ENCODE assay signal across 29 cellular contexts in the genomic region with DNA sequence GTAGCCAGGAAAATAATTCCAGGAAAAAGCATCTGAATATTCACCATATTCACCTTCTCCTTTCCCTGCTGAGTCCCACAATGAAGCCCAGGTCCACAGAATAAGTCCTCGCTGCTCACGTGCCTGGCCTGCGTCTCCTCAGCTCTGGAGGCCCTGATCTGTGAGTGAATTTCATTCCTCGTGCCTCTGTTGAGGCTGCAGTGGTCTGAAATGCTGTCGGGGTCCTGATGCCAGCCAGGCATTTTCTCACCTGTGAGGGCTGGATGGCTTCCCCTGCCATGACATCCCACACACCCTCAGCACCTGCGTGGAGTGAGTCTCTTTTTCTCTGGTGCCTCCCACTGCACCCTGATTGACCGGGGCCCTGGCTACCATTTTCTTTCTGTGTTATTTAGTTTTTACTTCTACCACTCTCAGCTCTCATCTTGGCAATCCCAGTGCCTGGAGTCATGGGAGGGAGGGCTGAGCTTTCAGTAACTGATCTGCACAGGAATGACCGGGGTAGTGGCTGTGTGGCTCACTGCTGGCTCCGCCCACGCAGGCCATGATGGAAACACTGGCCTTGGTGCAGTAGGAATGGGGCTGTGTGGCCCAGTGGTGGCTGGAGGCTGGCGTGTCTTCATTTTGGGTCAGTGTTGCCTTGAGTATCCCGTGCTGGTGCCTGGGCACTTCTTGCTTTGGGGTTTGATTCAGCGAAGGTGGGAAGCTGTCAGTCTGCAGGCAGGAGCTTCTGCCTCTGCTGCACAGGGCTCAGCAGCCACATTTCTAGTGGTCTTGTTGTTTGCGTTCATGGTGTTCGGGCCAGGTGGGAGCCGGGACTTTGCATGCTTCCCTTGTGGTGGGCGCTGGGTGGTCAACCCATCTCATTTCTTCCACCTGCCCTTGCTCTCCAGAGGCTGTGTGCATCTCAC.
"Had no signal": no experiment of that assay in that cellular context is flagged by ENCODE, and none has a peak within 500 bp of the region (broad histone marks: within the 10 kb centered on the region; RNA-seq: fewer than 3 reads in every experiment).

No MANE protein-coding gene starts in this region.

- ATAC-seq: activated CD8-positive, alpha-beta T cell treated with anti-CD3 and anti-CD28 coated beads for 36 hours; activated naive CD4-positive, alpha-beta T cell treated with anti-CD3 and anti-CD28 coated beads, Interleukin-2, amount 50 U/mL, for 72 hours; activated T-cell treated with anti-CD3 and anti-CD28 coated beads, Interleukin-2, amount 50 U/mL, for 4 hours; body of pancreas; PC-3 had no signal

- DNase-seq: activated CD4-positive, alpha-beta T cell treated with anti-CD3 and anti-CD28 coated beads, Interleukin-2, amount 10 ng/mL, durations not matched to agents 24 days and 14 days; activated CD4-positive, alpha-beta T cell treated with anti-CD3 and anti-CD28 coated beads, Interleukin-2, amount 50 U/mL, for 4 hours; activated CD8-positive, alpha-beta T cell treated with anti-CD3 and anti-CD28 coated beads for 36 hours; activated gamma-delta T cell treated with Interleukin-2 at 50 U/mL for 16 hours; activated naive CD4-positive, alpha-beta T cell treated with anti-CD3 and anti-CD28 coated beads for 36 hours; activated T-cell treated with anti-CD3 and anti-CD28 coated beads for 4 hours; activated T-cell treated with anti-CD3 and anti-CD28 coated beads, Interleukin-2, amount 50 U/mL, for 4 hours; adrenal gland; body of pancreas; caudate nucleus; NCI-H1092 treated with DMSO at 0.1 percent for 48 hours; NCI-H1417; NCI-H1930; NCI-H2081 treated with DMSO at 0.1 percent for 48 hours; NCI-H345; NCI-H524 treated with DMSO at 0.1 percent for 48 hours; PC-3; RPMI8226; SHP77 treated with DMSO at 0.1 percent for 48 hours; SK-N-SH had no signal

- FAIRE-seq: astrocyte, TTC549 had no signal

- H3K9ac ChIP-seq: SK-N-SH had no signal

- H3K9me3 Mint-ChIP-seq: activated CD4-positive, alpha-beta T cell treated with anti-CD3 and anti-CD28 coated beads, Interleukin-2, amount 10 ng/mL, durations not matched to agents 24 days and 14 days; activated CD8-positive, alpha-beta T cell treated with anti-CD3 and anti-CD28 coated beads for 36 hours; activated naive CD4-positive, alpha-beta T cell treated with anti-CD3 and anti-CD28 coated beads for 36 hours; activated naive CD4-positive, alpha-beta T cell treated with anti-CD3 and anti-CD28 coated beads, Interleukin-2, amount 50 U/mL, for 72 hours; activated T-cell treated with anti-CD3 and anti-CD28 coated beads, Interleukin-2, amount 50 U/mL, for 4 hours; activated T-helper 1 cell treated with anti-CD3 and anti-CD28 coated beads, Interleukin-12 subunit alpha, Interleukin-12 subunit beta, Interleukin-2, Interleukin-4 antibody, amounts not matched to agents 30 ng/mL and 10 ng/mL and 1 ng/mL, durations not matched to agents 14 hours and 24 hours and 36 hours; T-helper 1 cell treated with Interleukin-12 subunit alpha and Interleukin-12 subunit beta and Interleukin-4 antibody, amounts not matched to agents 30 μg/mL and 1 μg/mL, for 36 hours; T-helper 2 cell treated with Interferon-gamma antibody and Interleukin-4, amounts not matched to agents 5 μg/mL and 100 μg/mL, for 36 hours had no signal

- H3K4me2 ChIP-seq: SK-N-SH had no signal

- H3K36me3 Mint-ChIP-seq: activated naive CD4-positive, alpha-beta T cell treated with anti-CD3 and anti-CD28 coated beads, Interleukin-2, amount 50 U/mL, for 72 hours had no signal

- H3K9me3 ChIP-seq: adrenal gland, body of pancreas, breast epithelium, Peyer's patch, SJSA1, SK-N-SH had no signal

- H3K4me3 ChIP-seq: adrenal gland, body of pancreas, breast epithelium, Peyer's patch, SJSA1 had no signal

- H3K4me1 Mint-ChIP-seq: activated CD4-positive, alpha-beta T cell treated with anti-CD3 and anti-CD28 coated beads, Interleukin-2, amount 10 ng/mL, durations not matched to agents 24 days and 14 days had no signal

- H3K36me3 ChIP-seq: adrenal gland, breast epithelium, Peyer's patch, SJSA1 had no signal

- H3K4me3 Mint-ChIP-seq: activated CD4-positive, alpha-beta T cell treated with anti-CD3 and anti-CD28 coated beads, Interleukin-2, amount 10 ng/mL, durations not matched to agents 24 days and 14 days; activated CD8-positive, alpha-beta T cell treated with anti-CD3 and anti-CD28 coated beads for 36 hours; activated naive CD4-positive, alpha-beta T cell treated with anti-CD3 and anti-CD28 coated beads for 36 hours; activated T-cell treated with anti-CD3 and anti-CD28 coated beads, Interleukin-2, amount 50 U/mL, for 4 hours; activated T-helper 1 cell treated with anti-CD3 and anti-CD28 coated beads, Interleukin-12 subunit alpha, Interleukin-12 subunit beta, Interleukin-2, Interleukin-4 antibody, amounts not matched to agents 30 ng/mL and 10 ng/mL and 1 ng/mL, durations not matched to agents 14 hours and 24 hours and 36 hours; T-helper 1 cell treated with Interleukin-12 subunit alpha and Interleukin-12 subunit beta and Interleukin-4 antibody, amounts not matched to agents 30 μg/mL and 1 μg/mL, for 36 hours; T-helper 2 cell treated with Interferon-gamma antibody and Interleukin-4, amounts not matched to agents 5 μg/mL and 100 μg/mL, for 36 hours had no signal

- H3K27ac ChIP-seq: adrenal gland, body of pancreas, breast epithelium, Peyer's patch, SJSA1 had no signal

- H3K27ac Mint-ChIP-seq: activated CD4-positive, alpha-beta T cell treated with anti-CD3 and anti-CD28 coated beads, Interleukin-2, amount 10 ng/mL, durations not matched to agents 24 days and 14 days; activated CD8-positive, alpha-beta T cell treated with anti-CD3 and anti-CD28 coated beads for 36 hours; activated naive CD4-positive, alpha-beta T cell treated with anti-CD3 and anti-CD28 coated beads for 36 hours; activated naive CD4-positive, alpha-beta T cell treated with anti-CD3 and anti-CD28 coated beads, Interleukin-2, amount 50 U/mL, for 72 hours; activated T-helper 1 cell treated with anti-CD3 and anti-CD28 coated beads, Interleukin-12 subunit alpha, Interleukin-12 subunit beta, Interleukin-2, Interleukin-4 antibody, amounts not matched to agents 30 ng/mL and 10 ng/mL and 1 ng/mL, durations not matched to agents 14 hours and 24 hours and 36 hours; T-helper 1 cell treated with Interleukin-12 subunit alpha and Interleukin-12 subunit beta and Interleukin-4 antibody, amounts not matched to agents 30 μg/mL and 1 μg/mL, for 36 hours; T-helper 2 cell treated with Interferon-gamma antibody and Interleukin-4, amounts not matched to agents 5 μg/mL and 100 μg/mL, for 36 hours had no signal

- H3K27me3 ChIP-seq: adrenal gland, body of pancreas, Peyer's patch, SJSA1 had no signal

- H3K27me3 Mint-ChIP-seq: activated CD4-positive, alpha-beta T cell treated with anti-CD3 and anti-CD28 coated beads, Interleukin-2, amount 10 ng/mL, durations not matched to agents 24 days and 14 days; activated CD8-positive, alpha-beta T cell treated with anti-CD3 and anti-CD28 coated beads for 36 hours had no signal

- H3K4me1 ChIP-seq: adrenal gland, body of pancreas, breast epithelium, Peyer's patch, SJSA1 had no signal

- H3K9me2 ChIP-seq: SK-N-SH had no signal
